Comparison of ENCODE assay signal across 8 cellular contexts in the genomic region with DNA sequence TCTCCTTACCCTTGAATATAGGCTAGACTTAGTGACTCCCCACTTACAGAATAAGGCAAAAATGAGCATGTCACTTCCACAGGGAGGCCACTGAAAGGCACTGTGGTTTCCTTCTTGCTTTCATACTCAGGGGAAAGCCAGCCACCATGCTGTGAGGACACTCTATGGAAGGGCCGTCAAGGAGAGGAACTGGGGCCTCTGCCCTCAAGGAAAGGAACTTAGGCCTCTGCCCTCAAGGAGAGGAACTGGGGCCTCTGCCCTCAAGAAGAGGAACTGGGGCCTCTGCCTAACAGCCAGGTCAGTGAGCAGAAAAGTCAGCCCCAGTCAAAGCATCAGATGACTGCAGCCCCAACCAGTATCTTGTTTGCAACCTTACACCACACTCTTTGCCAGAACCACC. TPM values are rescaled to one million over a fixed set of nuclear protein-coding genes. Genes with fewer than 3 reads are reported as not detected.
A peak's percentile ranks its signal among the peaks of the same experiment; 100 is the strongest.
DNase-seq lines count a peak whose midpoint lies in the region; ATAC-seq and TF ChIP-seq lines count a peak whose summit lies in the region.

No MANE protein-coding gene starts in this region.

- H3K79me2 ChIP-seq in mammary epithelial cell (ENCODE audit: insufficient read depth, low read length), result no peaks in the 10 kb centered on the region

- no TSS peak for BruUV-seq in mammary epithelial cell (replicated peaks; lab: Mats Ljungman, UMichigan)

- H2AFZ ChIP-seq in mammary epithelial cell (ENCODE audit: low read depth, low read length), result no peak overlapping the region

- H3K4me1 Mint-ChIP-seq in IgD-negative memory B cell, result peaks cover 13 to 20% (median 15%) of the 10 kb centered on the region in 3 donors

- H3K4me3 ChIP-seq in adrenal gland (no peak overlapping the region), upper lobe of left lung (no peak overlapping the region), mammary epithelial cell (replicated peaks in 1 of 3; ENCODE audit: insufficient read depth in 1 of 3, low read depth in 2 of 3, low read length in 3 of 3) (no peak overlapping the region), SJCRH30 (no peak overlapping the region)

- H3K27ac ChIP-seq in adrenal gland (no peak overlapping the region), upper lobe of left lung (no peak overlapping the region), mammary epithelial cell (ENCODE audit: insufficient read depth, low read depth, low read length) (no peak overlapping the region), SJCRH30 (no peak overlapping the region; the same call in 1 of the 2 replicates)

- DNase-seq in adrenal gland (peak in 6 of 7 donors; percentile 23 to 59 (median 40)), upper lobe of left lung (peak in 1 of 2 donors; percentile 70), mammary epithelial cell (no peak), SJCRH30 (no peak)
- no peak for DNase-seq in stimulated activated naive CD4-positive, alpha-beta T cell (lab: John Stamatoyannopoulos, UW)

- no peak for TF ChIP-seq EP300 in upper lobe of left lung (IDR thresholded peaks at IDR 0.05)

- H3K27ac Mint-ChIP-seq in IgD-negative memory B cell, result peak overlapping the region; percentile 38 to 80 (median 67)

- H3K4me1 ChIP-seq in adrenal gland (replicated peaks in 1 of 2) (no peaks in the 10 kb centered on the region), upper lobe of left lung (peaks cover 0 to 4% (median 0%) of the 10 kb centered on the region in 4 donors), mammary epithelial cell (ENCODE audit: insufficient read depth, low read length) (no peaks in the 10 kb centered on the region), SJCRH30 (0 out of 2 replicates have a peak, but pooled peaks cover 7% of the 10 kb centered on the region)

- TF ChIP-seq CTCF in adrenal gland (IDR thresholded peaks at IDR 0.05) (no peak), upper lobe of left lung (IDR thresholded peaks at IDR 0.05) (no peak), mammary epithelial cell (conservative IDR thresholded peaks at IDR 0.05 in 1 of 2, IDR thresholded peaks at IDR 0.05 in 1 of 2; ENCODE audit: extremely low read depth in 1 of 2, insufficient read depth in 1 of 2, low read depth in 1 of 2, low read length in 2 of 2) (no peak)

- CTCF ChIA-PET in mammary epithelial cell (lab: Charles Lee; ENCODE audit: low non-redundant PET), result no interaction called here

- H3K9ac ChIP-seq in mammary epithelial cell (ENCODE audit: insufficient read depth, low read length), result no peak overlapping the region

- TF ChIP-seq POLR2A in adrenal gland (IDR thresholded peaks at IDR 0.05), result no peak
- no peak for TF ChIP-seq POLR2A in upper lobe of left lung (IDR thresholded peaks at IDR 0.05)

- no peaks in the 10 kb centered on the region for H3K27me3 Mint-ChIP-seq in IgD-negative memory B cell

- no peak overlapping the region for H3K4me3 Mint-ChIP-seq in IgD-negative memory B cell

- H3K36me3 Mint-ChIP-seq in IgD-negative memory B cell, result peaks cover under 1% of the 10 kb centered on the region

- intact Hi-C loops in adrenal gland (cut with DNase I) (no loop called here), mammary epithelial cell (cut with micrococcal nuclease) (no loop called here)

- no peaks in the 10 kb centered on the region for H3K9me3 Mint-ChIP-seq in IgD-negative memory B cell

- in situ Hi-C loops in mammary epithelial cell (cut with MboI; ENCODE audit: low sequenced_read_pairs in 2 of 2), result no loop called here

- no peak overlapping the region for H3K4me2 ChIP-seq in mammary epithelial cell (ENCODE audit: insufficient read depth, low read depth, low read length)

- H3K27me3 ChIP-seq in adrenal gland (no peaks in the 10 kb centered on the region), upper lobe of left lung (no peaks in the 10 kb centered on the region), mammary epithelial cell (ENCODE audit: insufficient read depth, low read length) (no peaks in the 10 kb centered on the region), SJCRH30 (no peaks in the 10 kb centered on the region)

- 42 to 63% (median 57%) methylated on average over 1 of the region's 1 CpG for WGBS in adrenal gland, 4 donors
- 15 to 33% methylated on average over 1 of the region's 1 CpG for WGBS in upper lobe of left lung, 2 donors
- 13% methylated on average over 1 of the region's 1 CpG for WGBS in mammary epithelial cell (ENCODE audit: low coverage, missing lambda C conversion rate)

- H4K20me1 ChIP-seq in mammary epithelial cell (ENCODE audit: insufficient read depth, low read length), result no peaks in the 10 kb centered on the region

- dilution Hi-C loops in mammary epithelial cell (cut with HindIII; ENCODE audit: low sequenced_read_pairs), result no loop called here

- ATAC-seq in GM18499 (IDR thresholded peaks at IDR 0.05; ENCODE audit: insufficient read depth, unreplicated experiment) (peak; percentile 84), GM21515 (IDR thresholded peaks at IDR 0.05; ENCODE audit: unreplicated experiment) (peak; percentile 94), upper lobe of left lung (ENCODE audit: low FRiP score in 2 of 2) (peak; percentile 89 to 90)

- peaks cover 0 to 44% of the 10 kb centered on the region in 2 donors for H3K36me3 ChIP-seq in adrenal gland (replicated peaks in 1 of 2)
- H3K36me3 ChIP-seq in upper lobe of left lung, result peaks cover 12 to 65% (median 30%) of the 10 kb centered on the region in 4 donors
- peaks cover 25% of the 10 kb centered on the region for H3K36me3 ChIP-seq in mammary epithelial cell (ENCODE audit: insufficient read depth, low read length)
- H3K36me3 ChIP-seq in SJCRH30, result peaks cover 37% of the 10 kb centered on the region

- no peaks in the 10 kb centered on the region for H3K9me3 ChIP-seq in adrenal gland (replicated peaks in 1 of 3)
- H3K9me3 ChIP-seq in upper lobe of left lung, result no peaks in the 10 kb centered on the region
- no peaks in the 10 kb centered on the region for H3K9me3 ChIP-seq in mammary epithelial cell (replicated peaks; ENCODE audit: insufficient read depth, low read length)
- no peaks in the 10 kb centered on the region for H3K9me3 ChIP-seq in SJCRH30 (replicated peaks)

RNA-seq across cellular contexts. Expression of a gene that starts 30.1 kb away (rescaled TPM):
- polyA plus RNA-seq in IgD-negative memory B cell (81.9 TPM), adrenal gland (10 to 100 TPM; 12.8 to 64.2 (median 14.4) TPM), mammary epithelial cell (44.4 TPM)
- total RNA-seq in adrenal gland (10 to 100 TPM; 37.2 to 97.4 (median 69.1) TPM), upper lobe of left lung (10 to 100 TPM; 25.0 to 93.0 (median 63.5) TPM), mammary epithelial cell (100 to 1,000 TPM; 126 to 179 TPM)
- 40.2 TPM for polyA minus RNA-seq in mammary epithelial cell
- 97.8 and 99.8 TPM in 2 replicates for total RNA-seq in SJCRH30 (2014; rRNA removed; shearing (Covaris generic))

RNA-seq across cellular contexts. Expression of a gene that starts 30.5 kb away (rescaled TPM):
- 0.40 TPM for polyA plus RNA-seq in IgD-negative memory B cell
- total RNA-seq in adrenal gland, result 10 to 100 TPM in 1 of 8 donors, 1 to 10 TPM in 5, under 1 TPM in 1, not detected in 1; 0.55 to 12.3 (median 2.6) TPM
- polyA plus RNA-seq in adrenal gland, result 1 to 10 TPM; 1.4 to 2.9 (median 2.2) TPM
- total RNA-seq in upper lobe of left lung, result 1 to 10 TPM; 1.4 to 4.3 (median 1.9) TPM
- total RNA-seq in mammary epithelial cell, result 10 to 100 TPM in 1 of 2 donors, 1 to 10 TPM in 1; 2.8 to 28.2 TPM
- polyA plus RNA-seq in mammary epithelial cell, result 31.3 TPM
- polyA minus RNA-seq in mammary epithelial cell, result 11.7 TPM
- 75.4 and 77.1 TPM in 2 replicates for total RNA-seq in SJCRH30 (2014; rRNA removed; shearing (Covaris generic))

RNA-seq across cellular contexts. Expression of a gene that starts 37.7 kb away (rescaled TPM):
- polyA plus RNA-seq in IgD-negative memory B cell (1.6 TPM), adrenal gland (1 to 10 TPM in 1 of 3 donors, under 1 TPM in 2; 0.24 to 1.5 (median 0.30) TPM), mammary epithelial cell (19.6 TPM)
- total RNA-seq in adrenal gland (1 to 10 TPM in 4 of 8 donors, under 1 TPM in 4; 0.24 to 2.0 (median 1.1) TPM), upper lobe of left lung (10 to 100 TPM in 1 of 6 donors, 1 to 10 TPM in 4, under 1 TPM in 1; 0.89 to 12.1 (median 1.6) TPM), mammary epithelial cell (10 to 100 TPM in 1 of 2 donors, 1 to 10 TPM in 1; 2.3 to 21.8 TPM)
- 53.2 TPM for polyA minus RNA-seq in mammary epithelial cell
- total RNA-seq in SJCRH30 (2014; rRNA removed; shearing (Covaris generic)), result 47.0 and 52.1 TPM in 2 replicates

Comparison
In these comparisons a context has a peak if more than half of its experiments do, and no peak if none do; other contexts are left out.
1. DNase-seq: peak in adrenal gland (6 of 7); none in mammary epithelial cell (single experiment), stimulated activated naive CD4-positive, alpha-beta T cell (0 of 6) and SJCRH30 (0 of 2).
2. Peak in every context shown above with its lines, with median percentiles within 50 percentile points of each other: ATAC-seq.